In the genomic region with DNA sequence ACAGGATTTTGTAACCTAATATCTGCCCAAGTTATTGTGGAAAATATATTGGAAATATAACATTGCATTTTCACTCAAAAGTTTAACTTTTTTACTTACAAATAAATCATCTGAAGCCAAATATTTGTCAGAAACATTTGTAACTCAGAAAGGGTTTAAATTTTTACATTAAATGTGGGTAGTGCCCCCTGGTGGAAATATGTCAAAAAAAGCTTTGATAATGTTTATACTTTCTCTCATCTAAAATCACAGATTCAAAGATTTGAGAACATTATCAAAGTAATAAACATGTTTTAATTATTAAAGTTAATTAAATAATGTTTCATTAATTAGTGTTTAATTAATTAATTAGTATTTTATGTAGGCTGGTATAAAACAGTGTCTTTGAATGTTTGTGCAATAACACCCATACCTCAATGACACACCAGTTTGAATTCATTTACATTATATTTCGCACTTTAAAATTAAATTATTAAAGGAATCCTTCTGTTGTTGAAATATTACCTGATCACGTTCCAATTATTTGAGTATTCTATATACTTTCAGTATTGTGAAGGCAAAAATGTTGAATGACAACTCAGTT, we compare ENCODE assay signal across 10 cellular contexts.
DNase-seq lines count a peak whose midpoint lies in the region; FAIRE-seq and TF ChIP-seq lines count a peak whose summit lies in the region.
"Had no signal": no experiment of that assay in that cellular context is flagged by ENCODE, and none has a peak within 500 bp of the region (broad histone marks: within the 10 kb centered on the region; RNA-seq: fewer than 3 reads in every experiment).

No MANE protein-coding gene starts in this region.

- no peak for FAIRE-seq in GM12891 (lab: Jason Lieb, UNC)

- intact Hi-C loops in activated CD4-positive, alpha-beta memory T cell treated with anti-CD3 and anti-CD28 coated beads for 36 hours (cut with micrococcal nuclease) = no loop called here

- H3K27me3 Mint-ChIP-seq in activated CD4-positive, alpha-beta memory T cell treated with anti-CD3 and anti-CD28 coated beads for 36 hours = no peaks in the 10 kb centered on the region
- H3K27me3 Mint-ChIP-seq: naive B cell had no signal

- POLR2A ChIA-PET in activated CD4-positive, alpha-beta memory T cell treated with anti-CD3 and anti-CD28 coated beads for 36 hours (lab: Charles Lee) = no interaction called here

- no peak for TF ChIP-seq POLR2A in GM12891 (IDR thresholded peaks at IDR 0.05; ENCODE audit: low read depth, low read length)

- H3K36me3 Mint-ChIP-seq in activated CD4-positive, alpha-beta memory T cell treated with anti-CD3 and anti-CD28 coated beads for 36 hours = no peaks in the 10 kb centered on the region
- H3K36me3 Mint-ChIP-seq: naive B cell had no signal

- DNase-seq in NCI-H2227 (lab: John Stamatoyannopoulos, UW; ENCODE audit: unreplicated experiment) (peak; percentile 1), NCI-H2227 treated with DMSO at 0.1 percent for 48 hours (lab: John Stamatoyannopoulos, UW) (no peak), NCI-H774 (lab: John Stamatoyannopoulos, UW) (peak; percentile 20), epithelial cell of esophagus (ENCODE audit: low read depth) (peak; percentile 5), retinal pigment epithelial cell (ENCODE audit: low read depth) (no peak), D341Med (ENCODE audit: low spot score) (no peak), GM12891 (ENCODE audit: insufficient read length, low spot score) (no peak)
- DNase-seq in activated CD4-positive, alpha-beta memory T cell treated with anti-CD3 and anti-CD28 coated beads for 36 hours = no peak
- DNase-seq: activated CD4-positive, alpha-beta T cell treated with anti-CD3 and anti-CD28 coated beads for 1 hour; naive B cell had no signal

- H3K4me3 Mint-ChIP-seq in activated CD4-positive, alpha-beta memory T cell treated with anti-CD3 and anti-CD28 coated beads for 36 hours = no peak overlapping the region
- H3K4me3 Mint-ChIP-seq: naive B cell had no signal

- no peak overlapping the region for H3K27ac Mint-ChIP-seq in activated CD4-positive, alpha-beta memory T cell treated with anti-CD3 and anti-CD28 coated beads for 36 hours
- H3K27ac Mint-ChIP-seq: naive B cell had no signal

- peak; percentile 14 for TF ChIP-seq CTCF in epithelial cell of esophagus (IDR thresholded peaks at IDR 0.05; ENCODE audit: insufficient read depth, low read depth, low read length, missing control alignments)
- peak; percentile 41 for TF ChIP-seq CTCF in retinal pigment epithelial cell (conservative IDR thresholded peaks at IDR 0.05; ENCODE audit: low read depth, low read length)

- CTCF ChIA-PET in activated CD4-positive, alpha-beta memory T cell treated with anti-CD3 and anti-CD28 coated beads for 36 hours (lab: Charles Lee) = interaction anchor here (1.2 kb wide), 1 partner anchor 1082 kb away, joined by 3 read pairs; no protein-coding TSS in a partner anchor

- H3K4me1 Mint-ChIP-seq in activated CD4-positive, alpha-beta memory T cell treated with anti-CD3 and anti-CD28 coated beads for 36 hours (ENCODE audit: low read depth) = no peaks in the 10 kb centered on the region
- H3K4me1 Mint-ChIP-seq: naive B cell had no signal

- H3K4me3 ChIP-seq in epithelial cell of esophagus (ENCODE audit: low read length) = no peak overlapping the region
- H3K4me3 ChIP-seq in retinal pigment epithelial cell (ENCODE audit: low read length) = no peak overlapping the region

- peaks cover 9% of the 10 kb centered on the region for H3K9me3 Mint-ChIP-seq in activated CD4-positive, alpha-beta memory T cell treated with anti-CD3 and anti-CD28 coated beads for 36 hours

TF ChIP-seq in GM12891, 5 proteins besides CTCF, POLR2A, EP300 and RAD21:
- TF ChIP-seq POLR2AphosphoS5 (IDR thresholded peaks at IDR 0.05; ENCODE audit: low read depth, low read length) (no peak), SPI1 (IDR thresholded peaks at IDR 0.05; ENCODE audit: low read depth, low read length) (no peak), POU2F2 (IDR thresholded peaks at IDR 0.05; ENCODE audit: low read depth, low read length) (no peak), PAX5 (IDR thresholded peaks at IDR 0.05; ENCODE audit: insufficient read depth, low read length, severe bottlenecking) (no peak), TAF1 (IDR thresholded peaks at IDR 0.05; ENCODE audit: low read depth, low read length) (no peak)

Comparison
In these comparisons a context has a peak if more than half of its experiments do, and no peak if none do; other contexts are left out.
1. DNase-seq: peak in NCI-H2227 (single experiment), NCI-H774 (single experiment) and epithelial cell of esophagus (single experiment); none in NCI-H2227 treated with DMSO at 0.1 percent for 48 hours (single experiment), retinal pigment epithelial cell (single experiment), D341Med (single experiment), activated CD4-positive, alpha-beta memory T cell treated with anti-CD3 and anti-CD28 coated beads for 36 hours (single experiment) and GM12891 (single experiment).